ENCODE assay signal across 1 cellular context in the genomic region with DNA sequence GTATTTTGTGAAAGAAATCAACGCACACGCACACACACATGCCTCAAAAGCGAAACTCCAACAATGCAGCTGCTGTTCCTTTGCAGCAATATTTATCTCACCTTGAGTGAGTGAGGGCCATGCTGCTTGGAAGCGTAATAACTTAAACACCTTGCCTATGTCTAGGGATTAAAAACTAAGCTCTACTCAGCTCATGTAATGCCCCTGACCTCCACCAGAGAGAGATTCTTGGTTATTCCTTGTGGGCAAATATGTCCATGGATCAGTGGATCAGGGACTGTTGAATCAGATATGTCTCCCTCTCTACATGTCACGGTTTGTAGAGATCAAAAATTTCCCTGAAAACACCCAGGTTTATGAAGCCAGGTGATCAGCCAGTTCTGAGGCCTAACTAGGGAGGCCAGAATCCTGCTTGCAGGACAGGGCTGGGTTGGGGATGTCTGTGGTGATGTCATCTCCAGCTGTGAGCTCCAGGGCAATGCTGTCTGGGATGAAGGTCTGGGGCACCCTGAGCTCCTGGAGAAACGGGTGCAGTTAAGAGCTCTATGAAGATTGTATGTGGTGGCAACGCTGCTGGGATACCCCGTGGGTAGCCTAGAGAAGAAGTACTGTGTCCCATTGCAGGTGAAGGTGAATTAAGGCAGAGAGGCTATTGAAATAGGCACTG.
TF ChIP-seq lines count a peak whose summit lies in the region.

No MANE protein-coding gene starts in this region.

TF ChIP-seq in HCT116, 20 proteins besides CTCF, POLR2A, EP300 and RAD21 (continued from another document):
- TF ChIP-seq, protein P1, sequence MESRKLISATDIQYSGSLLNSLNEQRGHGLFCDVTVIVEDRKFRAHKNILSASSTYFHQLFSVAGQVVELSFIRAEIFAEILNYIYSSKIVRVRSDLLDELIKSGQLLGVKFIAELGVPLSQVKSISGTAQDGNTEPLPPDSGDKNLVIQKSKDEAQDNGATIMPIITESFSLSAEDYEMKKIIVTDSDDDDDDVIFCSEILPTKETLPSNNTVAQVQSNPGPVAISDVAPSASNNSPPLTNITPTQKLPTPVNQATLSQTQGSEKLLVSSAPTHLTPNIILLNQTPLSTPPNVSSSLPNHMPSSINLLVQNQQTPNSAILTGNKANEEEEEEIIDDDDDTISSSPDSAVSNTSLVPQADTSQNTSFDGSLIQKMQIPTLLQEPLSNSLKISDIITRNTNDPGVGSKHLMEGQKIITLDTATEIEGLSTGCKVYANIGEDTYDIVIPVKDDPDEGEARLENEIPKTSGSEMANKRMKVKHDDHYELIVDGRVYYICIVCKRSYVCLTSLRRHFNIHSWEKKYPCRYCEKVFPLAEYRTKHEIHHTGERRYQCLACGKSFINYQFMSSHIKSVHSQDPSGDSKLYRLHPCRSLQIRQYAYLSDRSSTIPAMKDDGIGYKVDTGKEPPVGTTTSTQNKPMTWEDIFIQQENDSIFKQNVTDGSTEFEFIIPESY (IDR thresholded peaks at IDR 0.05; ENCODE audit: extremely low read depth, insufficient replicate concordance, low read length), result no peak
- TF ChIP-seq FOSL1 (IDR thresholded peaks at IDR 0.05; ENCODE audit: low read depth) (no peak), ELF1 (IDR thresholded peaks at IDR 0.05; ENCODE audit: borderline replicate concordance, low read depth) (no peak), ZNF274 (IDR thresholded peaks at IDR 0.05; ENCODE audit: low read depth, low read length) (no peak), ZFX (IDR thresholded peaks at IDR 0.05) (no peak), JUND (IDR thresholded peaks at IDR 0.05) (no peak), TCF7L2 (IDR thresholded peaks at IDR 0.05; ENCODE audit: borderline replicate concordance, extremely low read depth, insufficient read depth, insufficient read length) (no peak), SRF (IDR thresholded peaks at IDR 0.05; ENCODE audit: low read depth) (no peak)
- TF ChIP-seq, protein P2, sequence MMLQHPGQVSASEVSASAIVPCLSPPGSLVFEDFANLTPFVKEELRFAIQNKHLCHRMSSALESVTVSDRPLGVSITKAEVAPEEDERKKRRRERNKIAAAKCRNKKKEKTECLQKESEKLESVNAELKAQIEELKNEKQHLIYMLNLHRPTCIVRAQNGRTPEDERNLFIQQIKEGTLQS (IDR thresholded peaks at IDR 0.05), result no peak
